21 cellular contexts compared by ENCODE assay signal in genomic region chr10:130812381-130813148, GRCh38.
"Had no signal": no experiment of that assay in that cellular context is flagged by ENCODE, and none has a peak within 500 bp of the region (broad histone marks: within the 10 kb centered on the region; RNA-seq: fewer than 3 reads in every experiment).

No MANE protein-coding gene starts in this region.

- H3K27ac ChIP-seq: colonic mucosa, heart left ventricle, left ventricle myocardium inferior, spleen, testis, tibial nerve had no signal

- H3K9me3 ChIP-seq: colonic mucosa, heart left ventricle, left ventricle myocardium inferior, testis had no signal

- FAIRE-seq: frontal cortex, urothelium cell line had no signal

- H3K4me1 ChIP-seq: colonic mucosa, heart left ventricle, left ventricle myocardium inferior, spleen, testis, tibial nerve had no signal

- H3K4me3 ChIP-seq: colonic mucosa, heart left ventricle, left ventricle myocardium inferior, lung, spleen, testis, tibial nerve had no signal

- H3K36me3 ChIP-seq: colonic mucosa, heart left ventricle, left ventricle myocardium inferior, spleen, tibial nerve had no signal

- H3K27me3 ChIP-seq: colonic mucosa, testis, tibial nerve had no signal

- ATAC-seq: heart left ventricle; naive thymus-derived CD4-positive, alpha-beta T cell; sciatic nerve; stimulated activated naive B cell treated with anti-CD40 and anti-IgM and Interleukin-4, amounts not matched to agents 10 μg/mL and 1 μg/mL and 100 μg/mL, for 72 hours; stimulated activated naive CD8-positive, alpha-beta T cell treated with anti-CD3 and anti-CD28 coated beads, Interleukin-15, amount 100 ng/mL, for 72 hours had no signal

- DNase-seq: colonic mucosa; dermis blood vessel endothelial cell; effector CD4-positive, alpha-beta T cell; heart left ventricle; hippocampal formation; left ventricle myocardium inferior; mesendoderm; naive thymus-derived CD4-positive, alpha-beta T cell; nephron progenitor cell; spleen; stimulated activated CD4-positive, alpha-beta T cell treated with anti-CD3 and anti-CD28 coated beads, Interleukin-15, amount 100 ng/mL, for 24 hours; stimulated activated CD4-positive, alpha-beta T cell treated with anti-CD3 and anti-CD28 coated beads, Interleukin-2, amount 100 ng/mL, for 24 hours; stimulated activated CD4-positive, alpha-beta T cell treated with anti-CD3 and anti-CD28 coated beads, Interleukin-4, amount 100 ng/mL, for 4 hours; stimulated activated naive B cell treated with anti-CD40 and anti-IgM and Interleukin-4, amounts not matched to agents 10 μg/mL and 1 μg/mL and 100 μg/mL, for 72 hours; stimulated activated naive CD8-positive, alpha-beta T cell treated with anti-CD3 and anti-CD28 coated beads, Interleukin-15, amount 100 ng/mL, for 72 hours; testis had no signal
